ENCODE assay signal across 11 cellular contexts in genomic region chr6:166959906-166960608, GRCh38. TPM values are rescaled to one million over a fixed set of nuclear protein-coding genes. Genes with fewer than 3 reads are reported as not detected.
DNase-seq lines count a peak whose midpoint lies in the region; ATAC-seq and TF ChIP-seq lines count a peak whose summit lies in the region.
"Had no signal": no experiment of that assay in that cellular context is flagged by ENCODE, and none has a peak within 500 bp of the region (broad histone marks: within the 10 kb centered on the region; RNA-seq: fewer than 3 reads in every experiment).

No MANE protein-coding gene starts in this region.

- peak overlapping the region; percentile 90 for H3K27ac Mint-ChIP-seq in activated T-cell treated with anti-CD3 and anti-CD28 coated beads, Interleukin-2, amount 50 U/mL, for 72 hours
- H3K27ac Mint-ChIP-seq in activated CD4-positive, alpha-beta memory T cell treated with anti-CD3 and anti-CD28 coated beads, Interleukin-2, amount 10 ng/mL, durations not matched to agents 7 days and 5 days: peak overlapping the region; percentile 99
- H3K27ac Mint-ChIP-seq: HFFc6, mesothelial cell of epicardium had no signal

- no peaks in the 10 kb centered on the region for H3K36me3 ChIP-seq in stomach
- no peaks in the 10 kb centered on the region for H3K36me3 ChIP-seq in MM.1S (replicated peaks; ENCODE audit: insufficient read depth, low read length)

- H3K36me3 Mint-ChIP-seq in activated T-cell treated with anti-CD3 and anti-CD28 coated beads, Interleukin-2, amount 50 U/mL, for 72 hours (ENCODE audit: insufficient read depth in 2 of 2): peaks cover 4 to 6% of the 10 kb centered on the region in 2 donors
- H3K36me3 Mint-ChIP-seq in activated CD4-positive, alpha-beta memory T cell treated with anti-CD3 and anti-CD28 coated beads, Interleukin-2, amount 10 ng/mL, durations not matched to agents 7 days and 5 days (ENCODE audit: low read depth): peaks cover 12% of the 10 kb centered on the region

- peak overlapping the region; percentile 84 to 94 for H3K4me3 Mint-ChIP-seq in activated T-cell treated with anti-CD3 and anti-CD28 coated beads, Interleukin-2, amount 50 U/mL, for 72 hours
- H3K4me3 Mint-ChIP-seq in activated CD4-positive, alpha-beta memory T cell treated with anti-CD3 and anti-CD28 coated beads, Interleukin-2, amount 10 ng/mL, durations not matched to agents 7 days and 5 days: no peak overlapping the region
- H3K4me3 Mint-ChIP-seq: HFFc6, mesothelial cell of epicardium had no signal

- H3K4me2 ChIP-seq in MM.1S (ENCODE audit: low read depth, low read length): no peak overlapping the region

- no peak overlapping the region for H2AFZ ChIP-seq in MM.1S (ENCODE audit: low read length)

- no peaks in the 10 kb centered on the region for H3K79me2 ChIP-seq in MM.1S (ENCODE audit: low read length)

- H3K9me2 ChIP-seq in MM.1S (replicated peaks; ENCODE audit: insufficient read depth, low read length): no peaks in the 10 kb centered on the region

- no peaks in the 10 kb centered on the region for H3K9me3 Mint-ChIP-seq in activated T-cell treated with anti-CD3 and anti-CD28 coated beads, Interleukin-2, amount 50 U/mL, for 72 hours
- H3K9me3 Mint-ChIP-seq in activated CD4-positive, alpha-beta memory T cell treated with anti-CD3 and anti-CD28 coated beads, Interleukin-2, amount 10 ng/mL, durations not matched to agents 7 days and 5 days: peaks cover 9% of the 10 kb centered on the region

- TF ChIP-seq POLR2A in stomach (IDR thresholded peaks at IDR 0.05): no peak

- TF ChIP-seq CTCF in stomach (IDR thresholded peaks at IDR 0.05): no peak
- no peak for TF ChIP-seq CTCF in MM.1S (IDR thresholded peaks at IDR 0.05; ENCODE audit: low read length)

- CTCF ChIA-PET in activated CD4-positive, alpha-beta memory T cell treated with anti-CD3 and anti-CD28 coated beads, Interleukin-2, amount 10 ng/mL, durations not matched to agents 7 days and 5 days (lab: Charles Lee): interaction anchor here (0.6 to 3.4 kb wide), 5 partner anchors 9 to 29 kb away, joined by 3 to 24 read pairs (median 4); no protein-coding TSS in a partner anchor

- no peaks in the 10 kb centered on the region for H3K27me3 Mint-ChIP-seq in activated T-cell treated with anti-CD3 and anti-CD28 coated beads, Interleukin-2, amount 50 U/mL, for 72 hours (ENCODE audit: low read depth)
- no peaks in the 10 kb centered on the region for H3K27me3 Mint-ChIP-seq in activated CD4-positive, alpha-beta memory T cell treated with anti-CD3 and anti-CD28 coated beads, Interleukin-2, amount 10 ng/mL, durations not matched to agents 7 days and 5 days

- 66 to 76% (median 73%) methylated on average over 9 of the region's 9 CpGs for WGBS in stomach, 5 donors

- H3K27me3 ChIP-seq in stomach (no peaks in the 10 kb centered on the region), MM.1S (replicated peaks; ENCODE audit: insufficient read depth, low read length) (no peaks in the 10 kb centered on the region)

- POLR2A ChIA-PET in activated CD4-positive, alpha-beta memory T cell treated with anti-CD3 and anti-CD28 coated beads, Interleukin-2, amount 10 ng/mL, durations not matched to agents 7 days and 5 days (lab: Charles Lee): interaction anchor here (0.5 to 5.0 kb wide), 8 partner anchors 9 to 51 kb away, joined by 3 to 40 read pairs (median 3); partner anchors contain the start of gene CEP43

- no peaks in the 10 kb centered on the region for H4K20me1 ChIP-seq in MM.1S (ENCODE audit: insufficient read depth, low read length)

- no peaks in the 10 kb centered on the region for H3F3A ChIP-seq in MM.1S (ENCODE audit: insufficient read depth, low read length)

- no peak for DNase-seq in activated T-cell treated with anti-CD3 and anti-CD28 coated beads, Interleukin-2, amount 50 U/mL, for 72 hours
- DNase-seq in activated T-cell treated with anti-CD3 and anti-CD28 coated beads, Interleukin-2, amount 50 U/mL, for 48 hours: no peak
- no peak for DNase-seq in activated CD4-positive, alpha-beta memory T cell treated with anti-CD3 and anti-CD28 coated beads, Interleukin-2, amount 10 ng/mL, durations not matched to agents 7 days and 5 days
- peak; percentile 41 for DNase-seq in kidney tubule cell (ENCODE audit: low spot score)
- DNase-seq in stomach: no peak
- no peak for DNase-seq in G401 (ENCODE audit: low spot score)
- no peak for DNase-seq in MM.1S
- no peak for DNase-seq in NK-92 (lab: John Stamatoyannopoulos, UW; ENCODE audit: unreplicated experiment)
- DNase-seq: HFFc6, NCI-H1105 treated with DMSO at 0.1 percent for 48 hours had no signal

- H3K4me1 ChIP-seq in stomach (peaks cover 28 to 54% (median 40%) of the 10 kb centered on the region in 4 donors), MM.1S (ENCODE audit: low read length) (0 out of 2 replicates have a peak, but pooled peaks cover 3% of the 10 kb centered on the region)

- TF ChIP-seq EP300 in stomach (IDR thresholded peaks at IDR 0.05): no peak

- in situ Hi-C loops in G401 (cut with HindIII; ENCODE audit: low sequenced_read_pairs): no loop called here

- H3K27ac ChIP-seq in stomach (peak overlapping the region in 4 of 5 donors; percentile 91 to 97 (median 94)), MM.1S (ENCODE audit: low read length) (no peak overlapping the region)

- intact Hi-C loops in stomach (cut with DNase I; ENCODE audit: low total_unique reads): loop anchor here (5.0 kb wide), 1 partner anchor 37 kb away; the partner anchor contains the start of gene CEP43

- peaks cover 0 to 4% (median 0%) of the 10 kb centered on the region in 4 donors for H3K9me3 ChIP-seq in stomach
- H3K9me3 ChIP-seq in MM.1S (replicated peaks; ENCODE audit: insufficient read depth, low read length): no peaks in the 10 kb centered on the region

- H3K9ac ChIP-seq in MM.1S (ENCODE audit: low read length): no peak overlapping the region

- peaks cover 39% of the 10 kb centered on the region for H3K4me1 Mint-ChIP-seq in activated T-cell treated with anti-CD3 and anti-CD28 coated beads, Interleukin-2, amount 50 U/mL, for 72 hours (ENCODE audit: low read depth)
- peaks cover 41% of the 10 kb centered on the region for H3K4me1 Mint-ChIP-seq in activated CD4-positive, alpha-beta memory T cell treated with anti-CD3 and anti-CD28 coated beads, Interleukin-2, amount 10 ng/mL, durations not matched to agents 7 days and 5 days

- no peak overlapping the region for H3K4me3 ChIP-seq in stomach
- no peak overlapping the region for H3K4me3 ChIP-seq in MM.1S (ENCODE audit: low read length)

- no peak for ATAC-seq in activated T-cell treated with anti-CD3 and anti-CD28 coated beads, Interleukin-2, amount 50 U/mL, for 72 hours (replicated peaks in 1 of 2)

RNA-seq across cellular contexts. Expression of gene RNASET2, which starts 3.7 kb away (rescaled TPM):
- 10 to 100 TPM; 44.3 to 46.3 TPM for total RNA-seq in activated T-cell treated with anti-CD3 and anti-CD28 coated beads, Interleukin-2, amount 50 U/mL, for 72 hours
- total RNA-seq in activated CD4-positive, alpha-beta memory T cell treated with anti-CD3 and anti-CD28 coated beads, Interleukin-2, amount 10 ng/mL, durations not matched to agents 7 days and 5 days: 100 to 1,000 TPM; 107 to 112 TPM
- 100 to 1,000 TPM in 3 of 5 donors, 10 to 100 TPM in 2; 13.4 to 340 (median 112) TPM for total RNA-seq in stomach
- 100 to 1,000 TPM in 1 of 3 donors, 10 to 100 TPM in 2; 55.4 to 113 (median 60.5) TPM for polyA plus RNA-seq in stomach
- 61.5 and 69.4 TPM in 2 replicates for total RNA-seq in G401 (2014; rRNA removed; shearing (Covaris generic))

RNA-seq across cellular contexts. Expression of gene CEP43, which starts 39.1 kb away (rescaled TPM):
- 10 to 100 TPM; 17.9 to 20.7 TPM for total RNA-seq in activated T-cell treated with anti-CD3 and anti-CD28 coated beads, Interleukin-2, amount 50 U/mL, for 72 hours
- 10 to 100 TPM; 21.5 to 22.8 TPM for total RNA-seq in activated CD4-positive, alpha-beta memory T cell treated with anti-CD3 and anti-CD28 coated beads, Interleukin-2, amount 10 ng/mL, durations not matched to agents 7 days and 5 days
- total RNA-seq in stomach: 10 to 100 TPM; 11.2 to 99.6 (median 18.7) TPM
- polyA plus RNA-seq in stomach: 1 to 10 TPM; 7.5 to 9.0 (median 8.0) TPM
- total RNA-seq in G401 (2014; rRNA removed; shearing (Covaris generic)): 21.3 and 48.8 TPM in 2 replicates
